In the genomic region with DNA sequence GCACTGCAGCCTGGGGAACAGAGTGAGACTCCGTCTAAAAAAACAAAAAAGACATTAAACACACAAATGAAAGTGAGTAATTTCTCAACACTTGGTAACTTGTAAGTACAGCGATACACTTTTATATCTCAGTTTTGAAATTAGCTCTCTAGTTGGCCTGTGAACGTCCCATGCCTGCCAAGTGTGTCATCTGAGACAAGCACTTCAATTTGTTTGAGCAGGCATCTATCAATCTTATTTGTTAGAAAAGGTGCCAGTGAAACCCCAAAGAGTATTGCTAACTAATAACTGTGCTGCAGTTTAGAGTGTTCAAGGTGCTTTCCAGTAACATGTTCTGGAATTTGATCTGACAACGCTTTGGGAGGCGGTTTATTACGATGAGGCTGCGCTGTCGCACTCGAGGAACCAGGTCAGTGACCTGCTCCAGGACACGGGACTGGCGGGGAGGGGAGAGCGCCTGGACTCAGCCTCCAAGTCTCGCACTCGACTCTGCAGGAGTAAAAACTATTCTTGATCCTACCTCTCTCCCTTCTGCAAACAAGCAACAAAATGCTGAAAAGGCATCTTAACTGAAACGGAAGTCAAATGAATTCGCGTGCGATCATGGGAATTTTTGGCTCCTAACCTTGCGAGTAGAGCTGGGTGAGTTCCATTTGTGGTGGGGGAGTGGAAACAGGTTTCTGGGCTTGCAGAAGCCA, we compare ENCODE assay signal across 8 cellular contexts. TPM values are rescaled to one million over a fixed set of nuclear protein-coding genes. Genes with fewer than 3 reads are reported as not detected.
DNase-seq lines count a peak whose midpoint lies in the region; ATAC-seq and TF ChIP-seq lines count a peak whose summit lies in the region.

No MANE protein-coding gene starts in this region.

- no peaks in the 10 kb centered on the region for H3K9me2 ChIP-seq in Karpas-422 (replicated peaks; ENCODE audit: insufficient read depth, low read length)

- TF ChIP-seq CTCF in HFF-Myc (IDR thresholded peaks at IDR 0.05; ENCODE audit: low read depth, low read length, missing control alignments) = no peak
- TF ChIP-seq CTCF in epithelial cell of proximal tubule (conservative IDR thresholded peaks at IDR 0.05; ENCODE audit: low read depth, low read length) = no peak
- no peak for TF ChIP-seq CTCF in tibial nerve (IDR thresholded peaks at IDR 0.05)

- no peak for ATAC-seq in HG03108 (IDR thresholded peaks at IDR 0.05; ENCODE audit: unreplicated experiment)

- H3K79me2 ChIP-seq in Karpas-422 (ENCODE audit: low read length) = peaks cover 33% of the 10 kb centered on the region

- H4K20me1 ChIP-seq in Karpas-422 (ENCODE audit: insufficient read depth, low read depth, low read length) = no peaks in the 10 kb centered on the region

- peak overlapping the region; percentile 73 for H3K9ac ChIP-seq in mucosa of stomach (ENCODE audit: low read length)
- H3K9ac ChIP-seq in Karpas-422 (ENCODE audit: low read length) = no peak overlapping the region

- H3K4me3 ChIP-seq in HFF-Myc (replicated peaks; ENCODE audit: low read depth, low read length) (peak overlapping the region; percentile 74), epithelial cell of proximal tubule (ENCODE audit: low read depth, low read length) (peak overlapping the region; percentile 84), mucosa of stomach (ENCODE audit: low read length) (peak overlapping the region; percentile 84), tibial nerve (peak overlapping the region; percentile 49 to 87 (median 82)), Karpas-422 (ENCODE audit: low read length) (no peak overlapping the region)

- 26 to 28% methylated on average over 19 of the region's 19 CpGs for WGBS in tibial nerve, 2 donors

- H3K36me3 ChIP-seq in mucosa of stomach (ENCODE audit: control insufficient read depth, insufficient read depth, low read length) (no peaks in the 10 kb centered on the region), tibial nerve (no peaks in the 10 kb centered on the region), Karpas-422 (ENCODE audit: insufficient read depth, low read length) (peaks cover 3% of the 10 kb centered on the region; the same call in 1 of the 2 replicates)

- H3K9me3 ChIP-seq in mucosa of stomach (ENCODE audit: control insufficient read depth, low read length) (no peaks in the 10 kb centered on the region), tibial nerve (no peaks in the 10 kb centered on the region), Karpas-422 (ENCODE audit: low read length) (no peaks in the 10 kb centered on the region)

- H3K4me2 ChIP-seq in Karpas-422 (ENCODE audit: low read depth, low read length, poor library complexity, severe bottlenecking) = no peak overlapping the region

- peak overlapping the region; percentile 65 to 94 (median 86) for H3K27ac ChIP-seq in tibial nerve
- no peak overlapping the region for H3K27ac ChIP-seq in Karpas-422 (ENCODE audit: low read length)

- H3K4me1 ChIP-seq in mucosa of stomach (ENCODE audit: control insufficient read depth, insufficient read depth, low read length) (peaks cover 8% of the 10 kb centered on the region), tibial nerve (peaks cover 0 to 34% (median 6%) of the 10 kb centered on the region in 4 donors), Karpas-422 (ENCODE audit: low read length) (peaks cover 32% of the 10 kb centered on the region)

- H3K27me3 ChIP-seq in mucosa of stomach (ENCODE audit: control insufficient read depth, insufficient read depth, low read length) (no peaks in the 10 kb centered on the region), tibial nerve (no peaks in the 10 kb centered on the region), Karpas-422 (ENCODE audit: low read length) (no peaks in the 10 kb centered on the region)

- no peak for TF ChIP-seq POLR2A in tibial nerve (IDR thresholded peaks at IDR 0.05)

- no peak overlapping the region for H2AFZ ChIP-seq in Karpas-422 (ENCODE audit: low read length)

- TF ChIP-seq EP300 in tibial nerve (IDR thresholded peaks at IDR 0.05) = peak in 1 of 2 donors; percentile 25

- DNase-seq in CD1c-positive myeloid dendritic cell (ENCODE audit: extremely low spot score) = peak; percentile 73
- DNase-seq in HFF-Myc (ENCODE audit: extremely low read depth, low read depth) = no peak
- DNase-seq in T follicular helper cell (ENCODE audit: low read depth) = peak; percentile 27
- DNase-seq in epithelial cell of proximal tubule (ENCODE audit: low read depth) = no peak
- peak in 1 of 2 donors; percentile 42 for DNase-seq in tibial nerve (ENCODE audit: low spot score in 2 of 2)
- no peak for DNase-seq in Karpas-422

RNA-seq across cellular contexts. Expression of a gene that starts 1.1 kb away (rescaled TPM):
- 57.4 and 71.0 TPM in 2 replicates for total RNA-seq in epithelial cell of proximal tubule
- total RNA-seq in tibial nerve = 10 to 100 TPM; 44.7 to 73.6 (median 61.3) TPM
- total RNA-seq in Karpas-422 (2014; rRNA removed; shearing (Covaris generic); ENCODE audit: low replicate concordance) = 43.3 and 43.9 TPM in 2 replicates

Comparison
In these comparisons a context has a peak if more than half of its experiments do, and no peak if none do; other contexts are left out.
1. DNase-seq: peak in CD1c-positive myeloid dendritic cell (single experiment) and T follicular helper cell (single experiment); none in HFF-Myc (single experiment), epithelial cell of proximal tubule (single experiment) and Karpas-422 (single experiment).